ENCODE assay signal across 21 cellular contexts in the genomic region with DNA sequence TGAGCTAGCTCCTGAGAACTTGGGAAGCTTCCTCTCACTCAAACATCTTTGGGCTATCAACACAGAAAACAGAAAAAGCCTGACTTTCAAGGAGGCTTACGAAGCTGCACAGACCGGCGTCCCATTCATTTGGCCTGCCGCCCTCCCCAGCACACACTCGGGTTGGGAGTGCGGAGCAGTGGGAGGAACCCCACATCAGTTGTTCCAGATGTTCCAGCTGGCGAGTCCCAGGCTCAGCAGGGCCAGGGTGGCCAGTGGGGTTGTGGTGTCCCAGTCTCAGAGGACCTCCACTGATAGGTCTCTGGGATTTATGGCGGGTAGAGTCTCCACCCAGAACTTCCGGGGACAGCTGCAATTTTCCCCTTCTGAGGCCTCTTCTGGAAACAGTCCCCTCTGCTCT. TPM values are rescaled to one million over a fixed set of nuclear protein-coding genes. Genes with fewer than 3 reads are reported as not detected.
"Had no signal": no experiment of that assay in that cellular context is flagged by ENCODE, and none has a peak within 500 bp of the region (broad histone marks: within the 10 kb centered on the region; RNA-seq: fewer than 3 reads in every experiment).

No MANE protein-coding gene starts in this region.

- DNase-seq: activated CD4-positive, alpha-beta T cell treated with anti-CD3 and anti-CD28 coated beads for 1 hour; activated T-cell treated with anti-CD3 and anti-CD28 coated beads for 4 hours; amniotic stem cell; hippocampal formation; islet precursor cell; midbrain; nephron progenitor cell; occipital lobe; posterior cingulate gyrus; stimulated activated naive CD8-positive, alpha-beta T cell treated with anti-CD3 and anti-CD28 coated beads, Interleukin-15, amount 100 ng/mL, for 72 hours; T-helper 17 cell; WERI-Rb-1 had no signal

- H3K9me3 Mint-ChIP-seq: activated T-helper 1 cell treated with anti-CD3 and anti-CD28 coated beads, Interleukin-12 subunit alpha, Interleukin-12 subunit beta, Interleukin-2, Interleukin-4 antibody, amounts not matched to agents 30 ng/mL and 10 ng/mL and 1 ng/mL, durations not matched to agents 14 hours and 24 hours and 36 hours; nephron progenitor cell; stimulated activated naive CD8-positive, alpha-beta T cell treated with anti-CD3 and anti-CD28 coated beads, Interleukin-15, amount 100 ng/mL, for 72 hours; type B pancreatic cell had no signal

- H3K36me3 ChIP-seq: cardiac muscle cell, WERI-Rb-1 had no signal

- H3K27me3 ChIP-seq: cardiac muscle cell had no signal

- H3K4me1 Mint-ChIP-seq: stimulated activated naive CD8-positive, alpha-beta T cell treated with anti-CD3 and anti-CD28 coated beads, Interleukin-15, amount 100 ng/mL, for 72 hours; T-helper 17 cell had no signal

- H3K36me3 Mint-ChIP-seq: activated naive CD8-positive, alpha-beta T cell; type B pancreatic cell had no signal

- H3K27ac Mint-ChIP-seq: activated naive CD8-positive, alpha-beta T cell; activated T-helper 1 cell treated with anti-CD3 and anti-CD28 coated beads, Interleukin-12 subunit alpha, Interleukin-12 subunit beta, Interleukin-2, Interleukin-4 antibody, amounts not matched to agents 30 ng/mL and 10 ng/mL and 1 ng/mL, durations not matched to agents 14 hours and 24 hours and 36 hours; T-helper 17 cell; type B pancreatic cell had no signal

- H3K4me3 Mint-ChIP-seq: activated naive CD8-positive, alpha-beta T cell; activated T-helper 1 cell treated with anti-CD3 and anti-CD28 coated beads, Interleukin-12 subunit alpha, Interleukin-12 subunit beta, Interleukin-2, Interleukin-4 antibody, amounts not matched to agents 30 ng/mL and 10 ng/mL and 1 ng/mL, durations not matched to agents 14 hours and 24 hours and 36 hours; nephron progenitor cell; stimulated activated naive CD8-positive, alpha-beta T cell treated with anti-CD3 and anti-CD28 coated beads, Interleukin-15, amount 100 ng/mL, for 72 hours; T-helper 17 cell; type B pancreatic cell had no signal

- H3K27ac ChIP-seq: cardiac muscle cell, skin epidermis, WERI-Rb-1 had no signal

- H3K4me3 ChIP-seq: cardiac muscle cell, skin epidermis had no signal

- ATAC-seq: esophagus mucosa; stimulated activated naive CD8-positive, alpha-beta T cell treated with anti-CD3 and anti-CD28 coated beads, Interleukin-15, amount 100 ng/mL, for 72 hours; T-helper 17 cell had no signal

RNA-seq across cellular contexts. Expression of a gene that starts 43.1 kb away (rescaled TPM):
- total RNA-seq: activated T-helper 1 cell treated with anti-CD3 and anti-CD28 coated beads, Interleukin-12 subunit alpha, Interleukin-12 subunit beta, Interleukin-2, Interleukin-4 antibody, amounts not matched to agents 30 ng/mL and 10 ng/mL and 1 ng/mL, durations not matched to agents 14 hours and 24 hours and 36 hours; fibroblast of villous mesenchyme; lung microvascular endothelial cell; occipital lobe; temporal lobe had no signal
